Comparison of ENCODE assay signal across 28 cellular contexts in the genomic region with DNA sequence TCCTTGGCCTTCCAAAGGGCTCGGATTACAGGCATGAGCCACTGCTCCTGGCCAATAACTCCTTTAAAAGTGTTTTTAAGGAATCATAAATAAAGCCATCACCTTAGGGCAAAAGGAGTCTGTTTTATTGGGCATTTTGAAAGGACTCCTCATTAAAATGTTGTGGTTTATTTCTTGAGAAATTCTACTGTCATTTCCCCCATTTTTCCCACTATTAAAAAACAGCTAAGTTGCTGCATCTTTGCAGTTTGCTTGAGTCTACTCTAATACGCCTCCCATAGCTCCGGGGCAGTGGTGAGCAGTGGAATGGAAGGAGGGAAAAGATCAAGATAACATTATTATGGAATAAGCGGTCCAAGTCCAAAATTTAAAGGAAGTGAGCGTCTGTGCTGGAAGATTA.
DNase-seq lines count a peak whose midpoint lies in the region; ATAC-seq, FAIRE-seq and TF ChIP-seq lines count a peak whose summit lies in the region.
"Had no signal": no experiment of that assay in that cellular context is flagged by ENCODE, and none has a peak within 500 bp of the region (broad histone marks: within the 10 kb centered on the region; RNA-seq: fewer than 3 reads in every experiment).

No MANE protein-coding gene starts in this region.

- DNase-seq in Daoy (ENCODE audit: low read depth) (peak; percentile 5), HTR-8/SVneo (ENCODE audit: insufficient read length, low spot score) (peak; percentile 59), K562 (ENCODE audit: extremely low read depth in 1 of 4, low spot score in 3 of 4) (no peak), NCI-H2171 treated with DMSO at 0.1 percent for 48 hours (lab: John Stamatoyannopoulos, UW) (no peak), hypothalamus (lab: John Stamatoyannopoulos, UW) (no peak), mesenteric fat pad (ENCODE audit: low spot score) (no peak)
- DNase-seq: BE2C; CD4-positive, CD25-positive, alpha-beta regulatory T cell; GF-D8; H9; Karpas-422; MV-4-11; NCI-H1105; NCI-H1436 treated with DMSO at 0.1 percent for 48 hours; NCI-H1930; NCI-H446 treated with DMSO at 0.1 percent for 48 hours; NCI-H526; NCI-H82; NK-92 treated with Interleukin-12 subunit alpha and Interleukin-12 subunit beta, amount 100 ng/mL, for 24 hours; PC-9; Right ventricle myocardium superior; RPMI8226; T-cell had no signal

- TF ChIP-seq CTCF in K562 (IDR thresholded peaks at IDR 0.05 in 2 of 3, conservative IDR thresholded peaks at IDR 0.05 in 1 of 3; ENCODE audit: insufficient read depth in 2 of 3, low read depth in 1 of 3, low read length in 3 of 3), result no peak

- H3K79me2 ChIP-seq in K562 (ENCODE audit: control insufficient read depth, insufficient read depth, low read length), result no peaks in the 10 kb centered on the region

- intact Hi-C loops in K562 (cut with micrococcal nuclease), result no loop called here

- no peaks in the 10 kb centered on the region for H3K9me1 ChIP-seq in K562 (ENCODE audit: control insufficient read depth, insufficient read depth, low read length)

- no peak overlapping the region for H3K9ac ChIP-seq in K562 (ENCODE audit: insufficient read depth in 1 of 2, low read depth in 2 of 2, low read length in 2 of 2)

- WGBS in K562 (ENCODE audit: insufficient coverage, low coverage, missing lambda C conversion rate), result 13% methylated on average over 5 of the region's 5 CpGs

- no peak for TF ChIP-seq POLR2A in K562 (conservative IDR thresholded peaks at IDR 0.05)

- no peak for TF ChIP-seq RAD21 in K562 (CRISPR knock-in tag; conservative IDR thresholded peaks at IDR 0.05 in 1 of 2, IDR thresholded peaks at IDR 0.05 in 1 of 2)

- H3K27ac ChIP-seq in K562 (ENCODE audit: extremely low read depth, low read depth, low read length), result no peak overlapping the region
- H3K27ac ChIP-seq: PC-9, SJSA1 had no signal

- TF ChIP-seq EP300 in K562 (IDR thresholded peaks at IDR 0.05; ENCODE audit: low read length), result no peak

- no peak overlapping the region for H3K4me2 ChIP-seq in K562 (ENCODE audit: insufficient read depth, low read length)
- H3K4me2 ChIP-seq: PC-9 had no signal

- H3K27me3 ChIP-seq in K562 (ENCODE audit: control insufficient read depth in 2 of 2, insufficient read depth in 2 of 2, low read length in 2 of 2), result no peaks in the 10 kb centered on the region
- H3K27me3 ChIP-seq: BE2C, SJSA1 had no signal

- no peaks in the 10 kb centered on the region for H3K9me3 ChIP-seq in K562 (replicated peaks; ENCODE audit: control insufficient read depth, insufficient read depth, low read depth, low read length)
- H3K9me3 ChIP-seq: BE2C, SJSA1 had no signal

- no peak for ATAC-seq in K562
- no peak for ATAC-seq in GM21825 (IDR thresholded peaks at IDR 0.05; ENCODE audit: unreplicated experiment)
- ATAC-seq: T-cell had no signal

- in situ Hi-C loops in K562 (cut with MboI), result no loop called here

- no peak overlapping the region for H3K4me3 ChIP-seq in K562
- H3K4me3 ChIP-seq: PC-9, SJSA1 had no signal

- no peaks in the 10 kb centered on the region for H3K36me3 ChIP-seq in K562 (ENCODE audit: control insufficient read depth, insufficient read depth, low read length)
- H3K36me3 ChIP-seq: BE2C, SJSA1 had no signal

- H4K20me1 ChIP-seq in K562 (replicated peaks; ENCODE audit: control insufficient read depth, insufficient read depth, low read length), result no peaks in the 10 kb centered on the region

- H2AFZ ChIP-seq in K562 (ENCODE audit: low read depth, low read length), result peak overlapping the region; percentile 67; the same call in 1 of the 2 replicates
- H2AFZ ChIP-seq: PC-9 had no signal

- POLR2A ChIA-PET in K562 (lab: Yijun Ruan, JAX), result no interaction called here

- no TSS peak for BruUV-seq in K562 (replicated peaks; lab: Mats Ljungman, UMichigan)

- no peaks in the 10 kb centered on the region for H3K4me1 ChIP-seq in K562 (replicated peaks in 1 of 2; ENCODE audit: control insufficient read depth in 2 of 2, insufficient read depth in 2 of 2, low read length in 2 of 2)

- no peak for FAIRE-seq in HTR-8/SVneo (lab: Jason Lieb, UNC)
- FAIRE-seq in K562 (lab: Jason Lieb, UNC), result no peak
- FAIRE-seq: D721Med, GM12891, GM19239 had no signal

- CTCF ChIA-PET in K562 (lab: Yijun Ruan, JAX; ENCODE audit: low intra/inter-chr PET ratio), result no interaction called here

TF ChIP-seq in K562, 482 proteins besides CTCF, POLR2A, EP300 and RAD21 (continues in another document):
- TF ChIP-seq SAFB (IDR thresholded peaks at IDR 0.05; ENCODE audit: borderline replicate concordance, low read depth, low read length) (no peak), CHAMP1 (IDR thresholded peaks at IDR 0.05) (no peak)

Comparison
In these comparisons a context has a peak if more than half of its experiments do, and no peak if none do; other contexts are left out.
1. DNase-seq: peak in Daoy (single experiment) and HTR-8/SVneo (single experiment); none in K562 (0 of 4), NCI-H2171 treated with DMSO at 0.1 percent for 48 hours (single experiment), hypothalamus (0 of 51) and mesenteric fat pad (single experiment).